ENCODE assay signal across 1 cellular context in genomic region chr12:116609715-116610114, GRCh38.
TF ChIP-seq lines count a peak whose summit lies in the region.

No MANE protein-coding gene starts in this region.

TF ChIP-seq in K562, 482 proteins besides CTCF, POLR2A, EP300 and RAD21 (continued from another document):
- TF ChIP-seq DEAF1 (CRISPR knock-in tag; IDR thresholded peaks at IDR 0.05) (peak; percentile 21; the same call in 1 of the 2 replicates), FOSL1 (tag; conservative IDR thresholded peaks at IDR 0.05) (no peak), PHF21A (IDR thresholded peaks at IDR 0.05; ENCODE audit: borderline replicate concordance, low read depth) (no peak), ZNF764 (CRISPR knock-in tag; IDR thresholded peaks at IDR 0.05; ENCODE audit: low read depth) (peak; percentile 89), TAF7 (tag; IDR thresholded peaks at IDR 0.05) (no peak), NFIC (IDR thresholded peaks at IDR 0.05) (no peak), SOX6 (IDR thresholded peaks at IDR 0.05) (peak; percentile 23; the same call in 1 of the 2 replicates), ZFP1 (CRISPR knock-in tag; IDR thresholded peaks at IDR 0.05) (no peak), BACH1 (tag; IDR thresholded peaks at IDR 0.05) (no peak), SRF (CRISPR knock-in tag; IDR thresholded peaks at IDR 0.05) (peak in 1 of 2 experiments; percentile 44; a peak in 1 of 4 replicates), SP2 (IDR thresholded peaks at IDR 0.05; ENCODE audit: extremely low read depth, low read depth, low read length, poor library complexity, severe bottlenecking) (no peak), ATF7 (IDR thresholded peaks at IDR 0.05) (0 out of 2 replicates have a peak, but pooled peaks have one; percentile 21), KAT7 (CRISPR knock-in tag; IDR thresholded peaks at IDR 0.05; ENCODE audit: borderline replicate concordance) (no peak), ZNF79 (CRISPR knock-in tag; IDR thresholded peaks at IDR 0.05; ENCODE audit: low read depth) (no peak), LCOR (CRISPR knock-in tag; IDR thresholded peaks at IDR 0.05) (0 out of 2 replicates have a peak, but pooled peaks have one; percentile 52)
- TF ChIP-seq, protein P1, sequence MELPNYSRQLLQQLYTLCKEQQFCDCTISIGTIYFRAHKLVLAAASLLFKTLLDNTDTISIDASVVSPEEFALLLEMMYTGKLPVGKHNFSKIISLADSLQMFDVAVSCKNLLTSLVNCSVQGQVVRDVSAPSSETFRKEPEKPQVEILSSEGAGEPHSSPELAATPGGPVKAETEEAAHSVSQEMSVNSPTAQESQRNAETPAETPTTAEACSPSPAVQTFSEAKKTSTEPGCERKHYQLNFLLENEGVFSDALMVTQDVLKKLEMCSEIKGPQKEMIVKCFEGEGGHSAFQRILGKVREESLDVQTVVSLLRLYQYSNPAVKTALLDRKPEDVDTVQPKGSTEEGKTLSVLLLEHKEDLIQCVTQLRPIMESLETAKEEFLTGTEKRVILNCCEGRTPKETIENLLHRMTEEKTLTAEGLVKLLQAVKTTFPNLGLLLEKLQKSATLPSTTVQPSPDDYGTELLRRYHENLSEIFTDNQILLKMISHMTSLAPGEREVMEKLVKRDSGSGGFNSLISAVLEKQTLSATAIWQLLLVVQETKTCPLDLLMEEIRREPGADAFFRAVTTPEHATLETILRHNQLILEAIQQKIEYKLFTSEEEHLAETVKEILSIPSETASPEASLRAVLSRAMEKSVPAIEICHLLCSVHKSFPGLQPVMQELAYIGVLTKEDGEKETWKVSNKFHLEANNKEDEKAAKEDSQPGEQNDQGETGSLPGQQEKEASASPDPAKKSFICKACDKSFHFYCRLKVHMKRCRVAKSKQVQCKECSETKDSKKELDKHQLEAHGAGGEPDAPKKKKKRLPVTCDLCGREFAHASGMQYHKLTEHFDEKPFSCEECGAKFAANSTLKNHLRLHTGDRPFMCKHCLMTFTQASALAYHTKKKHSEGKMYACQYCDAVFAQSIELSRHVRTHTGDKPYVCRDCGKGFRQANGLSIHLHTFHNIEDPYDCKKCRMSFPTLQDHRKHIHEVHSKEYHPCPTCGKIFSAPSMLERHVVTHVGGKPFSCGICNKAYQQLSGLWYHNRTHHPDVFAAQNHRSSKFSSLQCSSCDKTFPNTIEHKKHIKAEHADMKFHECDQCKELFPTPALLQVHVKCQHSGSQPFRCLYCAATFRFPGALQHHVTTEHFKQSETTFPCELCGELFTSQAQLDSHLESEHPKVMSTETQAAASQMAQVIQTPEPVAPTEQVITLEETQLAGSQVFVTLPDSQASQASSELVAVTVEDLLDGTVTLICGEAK (IDR thresholded peaks at IDR 0.05) = no peak
- TF ChIP-seq, protein P1 (CRISPR knock-in tag; IDR thresholded peaks at IDR 0.05) = no peak
- TF ChIP-seq, protein P2, sequence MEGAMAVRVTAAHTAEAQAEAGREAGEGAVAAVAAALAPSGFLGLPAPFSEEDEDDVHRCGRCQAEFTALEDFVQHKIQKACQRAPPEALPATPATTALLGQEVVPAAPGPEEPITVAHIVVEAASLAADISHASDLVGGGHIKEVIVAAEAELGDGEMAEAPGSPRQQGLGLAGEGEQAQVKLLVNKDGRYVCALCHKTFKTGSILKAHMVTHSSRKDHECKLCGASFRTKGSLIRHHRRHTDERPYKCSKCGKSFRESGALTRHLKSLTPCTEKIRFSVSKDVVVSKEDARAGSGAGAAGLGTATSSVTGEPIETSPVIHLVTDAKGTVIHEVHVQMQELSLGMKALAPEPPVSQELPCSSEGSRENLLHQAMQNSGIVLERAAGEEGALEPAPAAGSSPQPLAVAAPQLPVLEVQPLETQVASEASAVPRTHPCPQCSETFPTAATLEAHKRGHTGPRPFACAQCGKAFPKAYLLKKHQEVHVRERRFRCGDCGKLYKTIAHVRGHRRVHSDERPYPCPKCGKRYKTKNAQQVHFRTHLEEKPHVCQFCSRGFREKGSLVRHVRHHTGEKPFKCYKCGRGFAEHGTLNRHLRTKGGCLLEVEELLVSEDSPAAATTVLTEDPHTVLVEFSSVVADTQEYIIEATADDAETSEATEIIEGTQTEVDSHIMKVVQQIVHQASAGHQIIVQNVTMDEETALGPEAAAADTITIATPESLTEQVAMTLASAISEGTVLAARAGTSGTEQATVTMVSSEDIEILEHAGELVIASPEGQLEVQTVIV (CRISPR knock-in tag; IDR thresholded peaks at IDR 0.05; ENCODE audit: borderline replicate concordance) = no peak
- TF ChIP-seq, protein P3, sequence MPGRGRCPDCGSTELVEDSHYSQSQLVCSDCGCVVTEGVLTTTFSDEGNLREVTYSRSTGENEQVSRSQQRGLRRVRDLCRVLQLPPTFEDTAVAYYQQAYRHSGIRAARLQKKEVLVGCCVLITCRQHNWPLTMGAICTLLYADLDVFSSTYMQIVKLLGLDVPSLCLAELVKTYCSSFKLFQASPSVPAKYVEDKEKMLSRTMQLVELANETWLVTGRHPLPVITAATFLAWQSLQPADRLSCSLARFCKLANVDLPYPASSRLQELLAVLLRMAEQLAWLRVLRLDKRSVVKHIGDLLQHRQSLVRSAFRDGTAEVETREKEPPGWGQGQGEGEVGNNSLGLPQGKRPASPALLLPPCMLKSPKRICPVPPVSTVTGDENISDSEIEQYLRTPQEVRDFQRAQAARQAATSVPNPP (IDR thresholded peaks at IDR 0.05; ENCODE audit: borderline replicate concordance, insufficient read depth, insufficient read length) = no peak
